In the genomic region with DNA sequence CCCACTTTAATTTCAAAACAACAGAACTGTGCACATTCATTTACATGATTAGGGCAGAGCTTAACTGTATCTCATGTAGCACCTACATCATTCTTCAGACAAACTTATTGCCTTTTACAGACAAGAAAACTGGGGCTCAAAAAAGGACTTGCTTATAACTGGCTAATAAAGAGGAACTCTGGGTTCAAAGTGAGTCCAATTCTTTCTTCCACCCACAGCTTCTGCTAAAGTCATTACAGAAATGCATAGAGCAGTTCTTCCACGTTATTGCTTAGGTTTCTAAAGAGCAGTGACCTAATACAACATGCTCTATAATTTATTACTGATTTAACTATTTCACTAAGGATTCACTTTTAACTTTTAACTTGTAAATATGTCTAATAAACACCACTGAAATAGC, we compare ENCODE assay signal across 22 cellular contexts.
DNase-seq lines count a peak whose midpoint lies in the region; ATAC-seq, FAIRE-seq and TF ChIP-seq lines count a peak whose summit lies in the region.
"Had no signal": no experiment of that assay in that cellular context is flagged by ENCODE, and none has a peak within 500 bp of the region (broad histone marks: within the 10 kb centered on the region; RNA-seq: fewer than 3 reads in every experiment).

No MANE protein-coding gene starts in this region.

- DNase-seq in CD1c-positive myeloid dendritic cell (ENCODE audit: extremely low spot score) (peak; percentile 59), GM18507 (ENCODE audit: extremely low spot score, insufficient read length, low read depth) (no peak), GM12878 (ENCODE audit: low read depth, low spot score) (no peak), midbrain (lab: John Stamatoyannopoulos, UW) (no peak)
- DNase-seq: AML-193; CD4-positive, alpha-beta memory T cell; CD4-positive, CD25-positive, alpha-beta regulatory T cell; CD8-positive, alpha-beta memory T cell; COR-L47; DMS 273 treated with DMSO at 0.1 percent for 48 hours; DMS153; DMS53; DMS79; DND-41; EL; GDM1 had no signal

- H3K9me3 ChIP-seq in GM12878 (replicated peaks; ENCODE audit: control insufficient read depth, insufficient read depth, low read length): no peaks in the 10 kb centered on the region
- H3K9me3 ChIP-seq: A549; BLaER1 treated with 17β-estradiol and CSF1 and Interleukin-3, amounts not matched to agents 10 nM and 100 nM had no signal

- no peaks in the 10 kb centered on the region for H3K4me1 ChIP-seq in GM12878 (ENCODE audit: control insufficient read depth, insufficient read depth, low read length)
- H3K4me1 ChIP-seq: A549 had no signal

- no peak for TF ChIP-seq RAD21 in GM12878 (IDR thresholded peaks at IDR 0.05; ENCODE audit: insufficient read depth, low read depth, low read length)

- 0% methylated on average over 1 of the region's 1 CpG for WGBS in GM12878 (ENCODE audit: insufficient coverage, insufficient replicate concordance, low lambda C conversion rate, missing lambda C conversion rate)

- no peak for TF ChIP-seq EP300 in GM12878 (IDR thresholded peaks at IDR 0.05; ENCODE audit: borderline replicate concordance in 1 of 2, control insufficient read depth in 1 of 2, low read depth in 2 of 2, low read length in 2 of 2)

- H3K4me2 ChIP-seq in GM12878 (ENCODE audit: control insufficient read depth, insufficient read depth): no peak overlapping the region
- H3K4me2 ChIP-seq: A549; BLaER1 treated with 17β-estradiol and CSF1 and Interleukin-3, amounts not matched to agents 10 nM and 100 nM had no signal

- FAIRE-seq in GM18507 (lab: Jason Lieb, UNC): peak; percentile 38
- FAIRE-seq in GM12878 (lab: Jason Lieb, UNC): no peak
- FAIRE-seq: A549, GM12892 had no signal

- H2AFZ ChIP-seq in GM12878 (ENCODE audit: control insufficient read depth, low read depth, low read length): no peak overlapping the region

- H3K27ac ChIP-seq in GM12878 (ENCODE audit: control insufficient read depth, insufficient read depth): no peak overlapping the region
- H3K27ac ChIP-seq: 22Rv1; A549; BLaER1 treated with 17β-estradiol and CSF1 and Interleukin-3, amounts not matched to agents 10 nM and 100 nM; C4-2B had no signal

- RAD21 ChIA-PET in GM12878 (lab: Charles Lee; ENCODE audit: unreplicated experiment): interaction anchor here (1.2 to 2.4 kb wide), 3 partner anchors 18 to 82 kb away, joined by 3 to 11 read pairs (median 6); no protein-coding TSS in a partner anchor

- H4K20me1 ChIP-seq in GM12878 (ENCODE audit: control insufficient read depth, insufficient read depth): no peaks in the 10 kb centered on the region
- H4K20me1 ChIP-seq: BLaER1 treated with 17β-estradiol and CSF1 and Interleukin-3, amounts not matched to agents 10 nM and 100 nM had no signal

- no peak for ATAC-seq in GM12878
- no peak for ATAC-seq in HG03196 (IDR thresholded peaks at IDR 0.05; ENCODE audit: unreplicated experiment)
- ATAC-seq: A549 had no signal

- POLR2A ChIA-PET in GM12878 (lab: Charles Lee): no interaction called here

- intact Hi-C loops in GM12878 (cut with micrococcal nuclease; ENCODE audit: unreplicated experiment): no loop called here

- TF ChIP-seq CTCF in GM12878 (IDR thresholded peaks at IDR 0.05 in 2 of 3, conservative IDR thresholded peaks at IDR 0.05 in 1 of 3; ENCODE audit: control insufficient read depth in 2 of 3, extremely low read depth in 1 of 3, insufficient read depth in 1 of 3, low read depth in 3 of 3, low read length in 3 of 3): no peak

- H3K79me2 ChIP-seq in GM12878 (ENCODE audit: control insufficient read depth, insufficient read depth, low read length): no peaks in the 10 kb centered on the region

- BruUV-seq in GM12878 (replicated peaks; lab: Mats Ljungman, UMichigan): no TSS peak

- H3K9ac ChIP-seq in GM12878 (ENCODE audit: control insufficient read depth, insufficient read depth, low read length): no peak overlapping the region
- H3K9ac ChIP-seq: BLaER1 treated with 17β-estradiol and CSF1 and Interleukin-3, amounts not matched to agents 10 nM and 100 nM had no signal

- H3K36me3 ChIP-seq in GM12878 (ENCODE audit: control insufficient read depth in 2 of 2, insufficient read depth in 2 of 2, low read length in 1 of 2): no peaks in the 10 kb centered on the region

- no peaks in the 10 kb centered on the region for H3K27me3 ChIP-seq in GM12878 (replicated peaks in 1 of 2; ENCODE audit: control insufficient read depth in 2 of 2, insufficient read depth in 2 of 2, low read length in 1 of 2)
- H3K27me3 ChIP-seq: BLaER1 treated with 17β-estradiol and CSF1 and Interleukin-3, amounts not matched to agents 10 nM and 100 nM had no signal

- in situ Hi-C loops in GM12878 (cut with MboI): no loop called here

- CTCF ChIA-PET in GM12878 (lab: Yijun Ruan, JAX): interaction anchor here (0.8 to 2.4 kb wide), 9 partner anchors 9 to 88 kb away, joined by 3 to 9 read pairs (median 3); partner anchors contain the start of gene ELOVL6

- SMC1A ChIA-PET in GM12878 (lab: Charles Lee; ENCODE audit: uncharacterized antibody, unreplicated experiment): interaction anchor here (0.8 to 4.0 kb wide), 9 partner anchors 8 to 82 kb away, joined by 3 to 21 read pairs (median 6); no protein-coding TSS in a partner anchor

- no peak for TF ChIP-seq POLR2A in GM12878 (IDR thresholded peaks at IDR 0.05; ENCODE audit: low read depth, low read length)

- no peak overlapping the region for H3K4me3 ChIP-seq in GM12878
- H3K4me3 ChIP-seq: A549; BLaER1 treated with 17β-estradiol and CSF1 and Interleukin-3, amounts not matched to agents 10 nM and 100 nM had no signal

TF ChIP-seq in GM12878, 131 proteins besides CTCF, POLR2A, EP300 and RAD21:
- peak; percentile 34; the same call in 1 of the 2 replicates for TF ChIP-seq SPI1 (IDR thresholded peaks at IDR 0.05; ENCODE audit: borderline replicate concordance, insufficient read depth, low read depth, low read length)
- TF ChIP-seq, protein P1, sequence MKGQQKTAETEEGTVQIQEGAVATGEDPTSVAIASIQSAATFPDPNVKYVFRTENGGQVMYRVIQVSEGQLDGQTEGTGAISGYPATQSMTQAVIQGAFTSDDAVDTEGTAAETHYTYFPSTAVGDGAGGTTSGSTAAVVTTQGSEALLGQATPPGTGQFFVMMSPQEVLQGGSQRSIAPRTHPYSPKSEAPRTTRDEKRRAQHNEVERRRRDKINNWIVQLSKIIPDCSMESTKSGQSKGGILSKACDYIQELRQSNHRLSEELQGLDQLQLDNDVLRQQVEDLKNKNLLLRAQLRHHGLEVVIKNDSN (IDR thresholded peaks at IDR 0.05; ENCODE audit: borderline replicate concordance, extremely low read length, insufficient read depth, low read depth, low read length): no peak
